ENCODE assay signal across 10 cellular contexts in the genomic region with DNA sequence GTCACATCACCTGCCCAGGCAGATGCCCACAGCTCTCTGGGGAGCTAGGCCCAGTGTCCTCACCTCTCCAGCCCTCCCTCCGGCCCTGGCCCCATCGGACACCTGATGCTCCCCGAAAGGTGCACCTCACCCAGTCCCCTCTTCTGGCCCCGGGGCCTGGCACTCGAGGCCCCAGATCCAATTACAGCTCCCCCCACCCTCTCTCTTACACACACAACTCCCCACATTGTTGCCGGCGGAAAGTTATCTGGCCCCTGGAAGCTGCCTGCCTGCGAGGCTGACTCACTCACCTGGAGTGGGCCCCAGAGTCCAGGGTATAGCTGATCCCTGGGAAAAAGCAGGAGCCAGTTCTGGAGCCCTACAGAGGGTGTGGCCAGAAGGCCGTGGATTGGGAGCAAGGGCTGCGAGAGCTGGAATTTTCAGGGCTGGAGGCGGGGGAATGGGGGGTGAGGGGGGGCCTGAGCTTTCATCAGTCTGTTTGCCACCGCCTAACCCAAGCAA. TPM values are rescaled to one million over a fixed set of nuclear protein-coding genes. Genes with fewer than 3 reads are reported as not detected.
DNase-seq lines count a peak whose midpoint lies in the region; ATAC-seq, FAIRE-seq and TF ChIP-seq lines count a peak whose summit lies in the region.
"Had no signal": no experiment of that assay in that cellular context is flagged by ENCODE, and none has a peak within 500 bp of the region (broad histone marks: within the 10 kb centered on the region; RNA-seq: fewer than 3 reads in every experiment).

No MANE protein-coding gene starts in this region.

- TF ChIP-seq CTCF in H1 (IDR thresholded peaks at IDR 0.05; ENCODE audit: control extremely low read depth in 1 of 3, insufficient read depth in 1 of 3, low read depth in 1 of 3, low read length in 3 of 3) (no peak), upper lobe of right lung (IDR thresholded peaks at IDR 0.05) (no peak)

- no peak overlapping the region for H2AFZ ChIP-seq in H1 (ENCODE audit: low read length)

- TF ChIP-seq POLR2A in H1 (IDR thresholded peaks at IDR 0.05; ENCODE audit: control extremely low read depth in 1 of 2, low read depth in 2 of 2, low read length in 2 of 2), result no peak

- CTCF ChIA-PET in H1 (lab: Charles Lee; ENCODE audit: partially characterized antibody), result interaction anchor here (0.5 to 4.4 kb wide), 23 partner anchors 8 to 511 kb away, joined by 3 to 25 read pairs (median 4); a partner anchor contains a TSS

- POLR2A ChIA-PET in H1 (lab: Charles Lee; ENCODE audit: partially characterized antibody), result interaction anchor here (0.5 to 6.2 kb wide), 13 partner anchors 11 to 229 kb away, joined by 3 to 61 read pairs (median 5); a partner anchor contains a TSS

- WGBS in H1 (ENCODE audit: extremely low coverage in 1 of 2, insufficient coverage in 1 of 2, insufficient read length in 1 of 2, insufficient replicate concordance in 2 of 2, low coverage in 1 of 2, low lambda C conversion rate in 2 of 2, missing lambda C conversion rate in 1 of 2), 2 experiments, result 29% methylated on average over 8 of the region's 12 CpGs; no CpG with 5 or more reads in 1 of the 2 experiments

- peaks cover 0 to 7% of the 10 kb centered on the region in 2 experiments; a peak in 1 of 4 replicates for H3K79me2 ChIP-seq in H1 (ENCODE audit: control insufficient read depth in 1 of 2, insufficient read depth in 2 of 2, low read length in 2 of 2)

- H3K27me3 Mint-ChIP-seq in activated T-cell treated with anti-CD3 and anti-CD28 coated beads, Interleukin-2, amount 50 U/mL, for 24 hours, result peaks cover 3% of the 10 kb centered on the region

- no peak for FAIRE-seq in H1 (lab: Jason Lieb, UNC)
- FAIRE-seq: GM18507 had no signal

- no peak overlapping the region for H3K56ac ChIP-seq in H1 (replicated peaks; ENCODE audit: insufficient read length, low read depth, low read length)

- H3K4me3 ChIP-seq in H1 (ENCODE audit: extremely low read depth in 1 of 4, insufficient read depth in 2 of 4, low read depth in 3 of 4, low read length in 4 of 4), result peak overlapping the region in 2 of 4 experiments; percentile 76 to 78; a peak in 5 of 8 replicates
- H3K4me3 ChIP-seq in upper lobe of right lung, result no peak overlapping the region

- no peak overlapping the region for H2BK5ac ChIP-seq in H1 (ENCODE audit: low read depth, low read length)

- H3K18ac ChIP-seq in H1 (ENCODE audit: extremely low read depth, low read length), result peak overlapping the region; percentile 60

- TF ChIP-seq RAD21 in H1 (IDR thresholded peaks at IDR 0.05 in 1 of 2, conservative IDR thresholded peaks at IDR 0.05 in 1 of 2; ENCODE audit: low read depth in 2 of 2, low read length in 2 of 2), result no peak

- no peak overlapping the region for H3K27ac ChIP-seq in H1 (ENCODE audit: low read depth, low read length)
- peak overlapping the region; percentile 58 for H3K27ac ChIP-seq in substantia nigra (ENCODE audit: low read depth, low read length, poor library complexity, severe bottlenecking)
- H3K27ac ChIP-seq in upper lobe of right lung, result no peak overlapping the region
- H3K27ac ChIP-seq: brain microvascular endothelial cell had no signal

- no peak overlapping the region for H3K14ac ChIP-seq in H1 (ENCODE audit: insufficient read length)

- peaks cover 29% of the 10 kb centered on the region for H3K4me1 Mint-ChIP-seq in activated T-cell treated with anti-CD3 and anti-CD28 coated beads, Interleukin-2, amount 50 U/mL, for 24 hours (ENCODE audit: low read depth)

- peaks cover 3% of the 10 kb centered on the region for H3K79me1 ChIP-seq in H1 (ENCODE audit: low read depth, low read length)

- intact Hi-C loops in upper lobe of right lung (cut with DNase I), result loop anchor here (5.0 kb wide), 1 partner anchor 69 kb away; no protein-coding TSS in a partner anchor

- H3K27me3 ChIP-seq in H1 (replicated peaks in 1 of 4; ENCODE audit: control insufficient read depth in 3 of 4, extremely low read depth in 1 of 4, insufficient read depth in 3 of 4, low read length in 3 of 4), result peaks cover 0 to 4% (median 2%) of the 10 kb centered on the region in 4 experiments; a peak in 2 of 7 replicates
- H3K27me3 ChIP-seq in upper lobe of right lung, result no peaks in the 10 kb centered on the region
- H3K27me3 ChIP-seq: thyroid gland had no signal

- no peak overlapping the region for H3K9ac ChIP-seq in H1 (replicated peaks in 1 of 4; ENCODE audit: extremely low read depth in 1 of 4, low read depth in 3 of 4, low read length in 3 of 4)

- H3K27ac Mint-ChIP-seq in activated T-cell treated with anti-CD3 and anti-CD28 coated beads, Interleukin-2, amount 50 U/mL, for 24 hours, result no peak overlapping the region

- peaks cover 6 to 41% (median 35%) of the 10 kb centered on the region in 4 experiments for H3K4me1 ChIP-seq in H1 (replicated peaks in 1 of 4; ENCODE audit: control insufficient read depth in 3 of 4, insufficient read depth in 4 of 4, low read length in 3 of 4)
- peaks cover 31% of the 10 kb centered on the region for H3K4me1 ChIP-seq in upper lobe of right lung

- H4K20me1 ChIP-seq in H1 (replicated peaks in 1 of 2; ENCODE audit: control insufficient read depth in 1 of 2, insufficient read depth in 2 of 2, low read length in 2 of 2), result peaks cover 3 to 15% of the 10 kb centered on the region in 2 experiments

- H3K9me3 Mint-ChIP-seq in activated T-cell treated with anti-CD3 and anti-CD28 coated beads, Interleukin-2, amount 50 U/mL, for 24 hours, result no peaks in the 10 kb centered on the region

- 0 out of 2 replicates have a peak overlapping the region, but pooled peaks have one; percentile 18 for H2BK12ac ChIP-seq in H1 (ENCODE audit: low read depth, low read length)

- peaks cover 10% of the 10 kb centered on the region; the same call in 1 of the 2 replicates for H3K23me2 ChIP-seq in H1 (ENCODE audit: low read depth, low read length)

- H3K23ac ChIP-seq in H1 (ENCODE audit: insufficient read length), result no peak overlapping the region

- H2AK5ac ChIP-seq in H1 (ENCODE audit: low read depth, low read length), result 0 out of 2 replicates have a peak overlapping the region, but pooled peaks have one; percentile 77

- peak overlapping the region; percentile 76 to 95 for H3K4me2 ChIP-seq in H1 (ENCODE audit: insufficient read depth in 1 of 2, low read depth in 2 of 2, low read length in 2 of 2)

- peak overlapping the region; percentile 15 for H3K4me3 Mint-ChIP-seq in activated T-cell treated with anti-CD3 and anti-CD28 coated beads, Interleukin-2, amount 50 U/mL, for 24 hours

- H3K36me3 ChIP-seq in H1 (ENCODE audit: control insufficient read depth in 2 of 4, insufficient read depth in 4 of 4, low read length in 3 of 4) (peaks cover 0 to 7% (median 2%) of the 10 kb centered on the region in 4 experiments; a peak in 2 of 8 replicates), upper lobe of right lung (peaks cover 12% of the 10 kb centered on the region)
- H3K36me3 ChIP-seq: brain microvascular endothelial cell had no signal

- peak overlapping the region; percentile 76 for H4K5ac ChIP-seq in H1 (ENCODE audit: insufficient read length, low read depth, low read length)

- TF ChIP-seq EP300 in H1 (IDR thresholded peaks at IDR 0.05; ENCODE audit: borderline replicate concordance in 1 of 2, low read depth in 2 of 2, low read length in 2 of 2), result no peak

- H3K4ac ChIP-seq in H1 (replicated peaks; ENCODE audit: insufficient read length, low read depth, low read length), result no peak overlapping the region

- H4K8ac ChIP-seq in H1 (ENCODE audit: extremely low read depth, insufficient read depth, low read length), result peak overlapping the region; percentile 82; the same call in 1 of the 2 replicates

- H3K9me3 ChIP-seq in H1 (ENCODE audit: insufficient read depth in 2 of 2, low read depth in 1 of 2, low read length in 1 of 2), result no peaks in the 10 kb centered on the region
- H3K9me3 ChIP-seq in upper lobe of right lung, result no peaks in the 10 kb centered on the region
- H3K9me3 ChIP-seq: thyroid gland had no signal

- H3K36me3 Mint-ChIP-seq in activated T-cell treated with anti-CD3 and anti-CD28 coated beads, Interleukin-2, amount 50 U/mL, for 24 hours (ENCODE audit: low read depth), result peaks cover 20% of the 10 kb centered on the region

- H4K91ac ChIP-seq in H1 (replicated peaks; ENCODE audit: insufficient read length, low read length), result peak overlapping the region; percentile 86

- no peak for ATAC-seq in upper lobe of right lung

- no peak overlapping the region for H2BK120ac ChIP-seq in H1 (replicated peaks; ENCODE audit: low read depth, low read length)

- no peak overlapping the region for H2BK20ac ChIP-seq in H1 (ENCODE audit: low read length)

- no peak overlapping the region for H2BK15ac ChIP-seq in H1 (ENCODE audit: low read length)

- DNase-seq in activated T-cell treated with anti-CD3 and anti-CD28 coated beads, Interleukin-2, amount 50 U/mL, for 24 hours, result no peak
- no peak for DNase-seq in activated T-cell treated with anti-CD3 and anti-CD28 coated beads for 4 hours
- DNase-seq in H1 (ENCODE audit: low read depth in 1 of 2, low spot score in 2 of 2), result peak in 1 of 2 experiments; percentile 63
- DNase-seq in substantia nigra (lab: John Stamatoyannopoulos, UW), result peak in 4 of 49 donors; percentile 11 to 55 (median 25)
- DNase-seq in upper lobe of right lung, result no peak
- DNase-seq in NCI-H1105 treated with DMSO at 0.1 percent for 48 hours (lab: John Stamatoyannopoulos, UW), result no peak
- DNase-seq: brain microvascular endothelial cell, NCI-H146 had no signal

RNA-seq across cellular contexts. Expression of a gene that starts 1.1 kb away (rescaled TPM):
- 51.3 and 55.5 TPM in 2 replicates for total RNA-seq in H1 (2021; fragmentation: NEBNext Ultra II Directional; extraction: Animal tissue kit (Norgen Biotek cat#: 25700))
- polyA plus RNA-seq in H1 (2011; rRNA removed), result 57.9 and 99.1 TPM in 2 replicates
- polyA plus RNA-seq in H1 (2011; cell fraction: cytosol; rRNA removed), result 107 TPM
- 78.1 TPM for polyA plus RNA-seq in H1 (2011; cell fraction: nucleus; rRNA removed)
- polyA plus RNA-seq in H1 (2012, experiment 1 of 2), result 53.7 to 82.0 TPM (median 66.2 TPM) in 4 replicates
- polyA plus RNA-seq in H1 (2012, experiment 2 of 2), result 45.2 TPM
- 38.0 TPM for polyA plus RNA-seq in H1 (2013, experiment 1 of 2)
- polyA plus RNA-seq in H1 (2013, experiment 2 of 2), result 39.6 TPM
- polyA minus RNA-seq in H1 (2011; rRNA and poly(A)+ RNA removed), result 7.6 and 11.2 TPM in 2 replicates
- 19.2 TPM for polyA minus RNA-seq in H1 (2011; cell fraction: cytosol; rRNA and poly(A)+ RNA removed)
- polyA minus RNA-seq in H1 (2011; cell fraction: nucleus; rRNA and poly(A)+ RNA removed), result 17.7 TPM
- 11.2 TPM for total RNA-seq in upper lobe of right lung

RNA-seq across cellular contexts. Expression of a gene that starts 1.5 kb away (rescaled TPM):
- total RNA-seq in H1 (2021; fragmentation: NEBNext Ultra II Directional; extraction: Animal tissue kit (Norgen Biotek cat#: 25700)), result 27.2 and 29.2 TPM in 2 replicates
- 27.0 and 43.0 TPM in 2 replicates for polyA plus RNA-seq in H1 (2011; rRNA removed)
- polyA plus RNA-seq in H1 (2011; cell fraction: cytosol; rRNA removed), result 42.8 TPM
- 137 TPM for polyA plus RNA-seq in H1 (2011; cell fraction: nucleus; rRNA removed)
- polyA plus RNA-seq in H1 (2012, experiment 1 of 2), result 21.1 to 33.1 TPM (median 30.9 TPM) in 4 replicates
- polyA plus RNA-seq in H1 (2012, experiment 2 of 2), result 19.3 TPM
- 23.1 TPM for polyA plus RNA-seq in H1 (2013, experiment 1 of 2)
- 21.5 TPM for polyA plus RNA-seq in H1 (2013, experiment 2 of 2)
- polyA minus RNA-seq in H1 (2011; rRNA and poly(A)+ RNA removed), result 12.6 and 15.0 TPM in 2 replicates
- 17.6 TPM for polyA minus RNA-seq in H1 (2011; cell fraction: cytosol; rRNA and poly(A)+ RNA removed)
- 37.9 TPM for polyA minus RNA-seq in H1 (2011; cell fraction: nucleus; rRNA and poly(A)+ RNA removed)
- 19.8 TPM for total RNA-seq in upper lobe of right lung

RNA-seq across cellular contexts. Expression of a gene that starts 10.8 kb away (rescaled TPM):
- 0.29 and 0.54 TPM in 2 replicates for total RNA-seq in H1 (2021; fragmentation: NEBNext Ultra II Directional; extraction: Animal tissue kit (Norgen Biotek cat#: 25700))
- 0.86 and 1.2 TPM in 2 replicates for polyA plus RNA-seq in H1 (2011; rRNA removed)
- 0.76 TPM for polyA plus RNA-seq in H1 (2011; cell fraction: cytosol; rRNA removed)
- 0.53 TPM for polyA plus RNA-seq in H1 (2011; cell fraction: nucleus; rRNA removed)
- 0.69 to 1.1 TPM (median 1.0 TPM) in 4 replicates for polyA plus RNA-seq in H1 (2012, experiment 1 of 2)
- polyA plus RNA-seq in H1 (2012, experiment 2 of 2), result 0.62 TPM
- polyA plus RNA-seq in H1 (2013, experiment 1 of 2), result 0.47 TPM
- 0.39 TPM for polyA plus RNA-seq in H1 (2013, experiment 2 of 2)
- polyA minus RNA-seq in H1 (2011; rRNA and poly(A)+ RNA removed), result 0.19 and 0.32 TPM in 2 replicates
- polyA minus RNA-seq in H1 (2011; cell fraction: cytosol; rRNA and poly(A)+ RNA removed), result not detected
- polyA minus RNA-seq in H1 (2011; cell fraction: nucleus; rRNA and poly(A)+ RNA removed), result not detected
- total RNA-seq in upper lobe of right lung, result 16.7 TPM

RNA-seq across cellular contexts. Expression of a gene that starts 27.8 kb away (rescaled TPM):
- total RNA-seq in H1 (2021; fragmentation: NEBNext Ultra II Directional; extraction: Animal tissue kit (Norgen Biotek cat#: 25700)), result 310 and 314 TPM in 2 replicates
- 469 and 710 TPM in 2 replicates for polyA plus RNA-seq in H1 (2011; rRNA removed)
- 618 TPM for polyA plus RNA-seq in H1 (2011; cell fraction: cytosol; rRNA removed)
- 791 TPM for polyA plus RNA-seq in H1 (2011; cell fraction: nucleus; rRNA removed)
- 284 to 411 TPM (median 375 TPM) in 4 replicates for polyA plus RNA-seq in H1 (2012, experiment 1 of 2)
- polyA plus RNA-seq in H1 (2012, experiment 2 of 2), result 511 TPM
- polyA plus RNA-seq in H1 (2013, experiment 1 of 2), result 239 TPM
- 240 TPM for polyA plus RNA-seq in H1 (2013, experiment 2 of 2)
- 212 and 312 TPM in 2 replicates for polyA minus RNA-seq in H1 (2011; rRNA and poly(A)+ RNA removed)
- 182 TPM for polyA minus RNA-seq in H1 (2011; cell fraction: cytosol; rRNA and poly(A)+ RNA removed)
- polyA minus RNA-seq in H1 (2011; cell fraction: nucleus; rRNA and poly(A)+ RNA removed), result 206 TPM
- total RNA-seq in upper lobe of right lung, result 23.5 TPM

RNA-seq across cellular contexts. Expression of a gene that starts 38.4 kb away (rescaled TPM):
- 17.6 and 18.9 TPM in 2 replicates for total RNA-seq in H1 (2021; fragmentation: NEBNext Ultra II Directional; extraction: Animal tissue kit (Norgen Biotek cat#: 25700))
- polyA plus RNA-seq in H1 (2011; rRNA removed), result 4.6 and 4.8 TPM in 2 replicates
- polyA plus RNA-seq in H1 (2011; cell fraction: cytosol; rRNA removed), result 5.0 TPM
- polyA plus RNA-seq in H1 (2011; cell fraction: nucleus; rRNA removed), result 5.7 TPM
- polyA plus RNA-seq in H1 (2012, experiment 1 of 2), result 9.5 to 11.2 TPM (median 10.4 TPM) in 4 replicates
- polyA plus RNA-seq in H1 (2012, experiment 2 of 2), result 10.6 TPM
- polyA plus RNA-seq in H1 (2013, experiment 1 of 2), result 16.0 TPM
- polyA plus RNA-seq in H1 (2013, experiment 2 of 2), result 18.1 TPM
- 8.4 and 9.0 TPM in 2 replicates for polyA minus RNA-seq in H1 (2011; rRNA and poly(A)+ RNA removed)
- 6.7 TPM for polyA minus RNA-seq in H1 (2011; cell fraction: cytosol; rRNA and poly(A)+ RNA removed)
- 4.6 TPM for polyA minus RNA-seq in H1 (2011; cell fraction: nucleus; rRNA and poly(A)+ RNA removed)
- total RNA-seq in upper lobe of right lung, result 0.09 TPM
- total RNA-seq: thyroid gland had no signal

Comparison
In these comparisons a context has a peak if more than half of its experiments do, and no peak if none do; other contexts are left out.
1. RNA of a gene that starts 10.8 kb away (total RNA-seq): 16.7 TPM in upper lobe of right lung (single experiment); 0.29 to 0.54 TPM in H1; every median in the first group is over 10 times any median in the second.